ENCODE assay signal across 8 cellular contexts in the genomic region with DNA sequence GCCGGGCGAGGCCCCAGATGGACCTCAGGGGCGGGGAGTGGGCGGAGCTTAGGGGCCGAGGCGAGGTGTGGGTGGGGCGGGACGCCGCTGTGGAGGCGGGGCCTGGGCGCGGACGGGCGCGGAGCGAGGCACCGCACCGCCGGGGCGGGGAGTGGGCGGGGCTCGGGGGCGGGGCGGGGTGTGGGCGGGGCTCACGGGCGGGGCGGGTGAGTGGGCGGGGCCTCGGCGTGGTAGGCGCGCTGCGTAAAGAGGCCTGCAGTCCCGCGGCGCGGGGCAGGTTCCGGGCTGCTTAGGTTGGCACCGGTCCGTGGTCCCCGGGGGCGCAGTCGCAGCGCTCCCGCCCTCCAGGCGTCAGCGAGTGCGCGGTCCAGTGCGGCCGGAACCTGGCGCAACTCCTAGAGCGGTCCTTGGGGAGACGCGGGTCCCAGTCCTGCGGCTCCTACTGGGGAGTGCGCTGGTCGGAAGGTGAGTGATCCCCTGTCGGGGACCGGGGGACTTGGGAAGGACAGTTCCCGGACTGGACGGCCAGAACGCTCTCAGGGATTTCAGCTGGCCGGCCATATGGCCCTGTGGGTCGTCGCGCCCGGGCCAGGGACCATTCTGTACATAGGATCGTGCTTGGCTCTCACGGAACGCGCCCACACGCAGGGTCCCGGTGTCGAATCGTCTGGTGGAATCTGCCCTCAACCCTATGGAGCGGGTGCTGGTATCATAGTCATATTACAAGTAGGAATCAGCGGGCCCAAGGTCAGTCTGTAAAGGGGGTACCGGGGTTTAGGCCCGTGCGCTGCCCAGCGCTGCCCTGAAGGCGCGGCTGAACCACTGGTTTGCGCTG.
DNase-seq lines count a peak whose midpoint lies in the region; ATAC-seq and TF ChIP-seq lines count a peak whose summit lies in the region.

A gene with protein sequence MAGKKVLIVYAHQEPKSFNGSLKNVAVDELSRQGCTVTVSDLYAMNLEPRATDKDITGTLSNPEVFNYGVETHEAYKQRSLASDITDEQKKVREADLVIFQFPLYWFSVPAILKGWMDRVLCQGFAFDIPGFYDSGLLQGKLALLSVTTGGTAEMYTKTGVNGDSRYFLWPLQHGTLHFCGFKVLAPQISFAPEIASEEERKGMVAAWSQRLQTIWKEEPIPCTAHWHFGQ (plus strand): TSS at position 274 of the 835 bp plus-strand sequence. CDS start 6,659 bp downstream, outside the sequence.

- peak; percentile 84 for ATAC-seq in HG02798 (IDR thresholded peaks at IDR 0.05; ENCODE audit: poor library complexity, unreplicated experiment)

- peak; percentile 48 for DNase-seq in NCI-H146 treated with DMSO at 0.1 percent for 48 hours (lab: John Stamatoyannopoulos, UW; ENCODE audit: unreplicated experiment)
- DNase-seq in T1000 (lab: John Stamatoyannopoulos, UW), result peak; percentile 85
- peak; percentile 95 for DNase-seq in astrocyte of the hippocampus (ENCODE audit: low read depth, low spot score)
- DNase-seq in hippocampal formation (lab: John Stamatoyannopoulos, UW), result peak; percentile 79 to 91
- no peak for DNase-seq in retinal pigment epithelial cell (ENCODE audit: low read depth)
- no peak for DNase-seq in cortex of kidney (lab: John Stamatoyannopoulos, UW)

- H3K4me3 ChIP-seq in retinal pigment epithelial cell (ENCODE audit: low read length), result peak within 1 kb of the TSS; percentile 75

- TF ChIP-seq CTCF in retinal pigment epithelial cell (conservative IDR thresholded peaks at IDR 0.05; ENCODE audit: low read depth, low read length), result no peak

- TF ChIP-seq POLR2A in GM15510 (IDR thresholded peaks at IDR 0.05; ENCODE audit: borderline replicate concordance, extremely low read depth, insufficient read length), result peak; percentile 88

Comparison
In these comparisons a context has a peak if more than half of its experiments do, and no peak if none do; other contexts are left out.
1. DNase-seq: peak in NCI-H146 treated with DMSO at 0.1 percent for 48 hours (single experiment), T1000 (single experiment), astrocyte of the hippocampus (single experiment) and hippocampal formation (2 of 2); none in retinal pigment epithelial cell (single experiment) and cortex of kidney (single experiment).